Comparison of ENCODE assay signal across 9 cellular contexts in the genomic region with DNA sequence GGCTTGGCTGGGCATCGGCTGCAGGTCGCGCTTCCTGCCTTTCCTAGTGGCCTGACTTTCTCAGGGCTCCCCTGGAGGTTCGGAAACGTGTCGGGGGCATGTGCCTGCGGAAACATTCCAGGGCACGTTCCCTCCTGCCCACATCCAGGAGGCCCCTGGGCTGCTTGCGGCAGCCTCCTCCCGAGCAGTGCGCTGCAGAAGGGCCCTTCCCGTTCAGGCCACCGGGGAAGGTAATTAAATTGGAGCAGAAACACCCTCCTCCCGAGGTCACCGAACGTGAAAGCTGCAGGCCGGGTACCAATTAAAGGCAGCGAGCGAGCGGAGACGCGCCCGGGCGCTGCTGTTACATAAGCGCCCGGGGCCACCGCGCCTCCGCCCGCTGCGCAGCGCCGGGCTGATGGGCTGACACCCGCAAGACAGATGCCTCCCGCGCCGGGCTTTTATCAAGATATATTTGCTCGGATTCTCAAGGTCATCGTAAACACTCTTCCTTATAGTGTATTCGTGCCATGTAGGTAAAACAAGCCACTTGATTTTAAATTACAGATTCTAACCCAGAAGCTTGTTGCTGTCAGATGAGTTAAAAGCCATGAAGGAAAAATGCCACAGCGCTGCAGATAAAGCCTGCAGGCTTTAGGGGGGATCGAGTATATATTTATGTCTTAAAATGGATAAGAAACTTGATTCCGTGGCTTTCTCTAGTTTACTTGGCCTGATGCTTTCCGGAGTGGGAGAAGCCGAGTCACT. TPM values are rescaled to one million over a fixed set of nuclear protein-coding genes. Genes with fewer than 3 reads are reported as not detected.
DNase-seq lines count a peak whose midpoint lies in the region; ATAC-seq, FAIRE-seq and TF ChIP-seq lines count a peak whose summit lies in the region.
"Had no signal": no experiment of that assay in that cellular context is flagged by ENCODE, and none has a peak within 500 bp of the region (broad histone marks: within the 10 kb centered on the region; RNA-seq: fewer than 3 reads in every experiment).

No MANE protein-coding gene starts in this region.

- DNase-seq in NCI-H2196 (lab: John Stamatoyannopoulos, UW; ENCODE audit: unreplicated experiment) = peak; percentile 27
- no peak for DNase-seq in NCI-H2196 treated with DMSO at 0.1 percent for 48 hours (lab: John Stamatoyannopoulos, UW; ENCODE audit: unreplicated experiment)
- no peak for DNase-seq in ascending aorta (ENCODE audit: low spot score in 2 of 2)
- DNase-seq in hippocampal formation (lab: John Stamatoyannopoulos, UW) = peak; percentile 48 to 55
- DNase-seq in renal cortical epithelial cell (ENCODE audit: low read depth) = peak; percentile 49
- no peak for DNase-seq in RCC 7860 (ENCODE audit: low spot score)
- DNase-seq in OCI-M2 (lab: John Stamatoyannopoulos, UW; ENCODE audit: unreplicated experiment) = no peak
- DNase-seq in natural killer cell treated with Interleukin-12 subunit alpha and Interleukin-12 subunit beta and Interleukin-15 and Interleukin-18, amount 100 ng/mL, for 72 hours (ENCODE audit: low spot score) = no peak

- no peaks in the 10 kb centered on the region for H3K4me1 Mint-ChIP-seq in natural killer cell treated with Interleukin-12 subunit alpha and Interleukin-12 subunit beta and Interleukin-15 and Interleukin-18, amount 100 ng/mL, for 72 hours (ENCODE audit: low read depth in 2 of 2)

- H3K4me3 Mint-ChIP-seq in natural killer cell treated with Interleukin-12 subunit alpha and Interleukin-12 subunit beta and Interleukin-15 and Interleukin-18, amount 100 ng/mL, for 72 hours = no peak overlapping the region

- ATAC-seq in natural killer cell treated with Interleukin-12 subunit alpha and Interleukin-12 subunit beta and Interleukin-15 and Interleukin-18, amount 100 ng/mL, for 72 hours = no peak

- H3K36me3 Mint-ChIP-seq in natural killer cell treated with Interleukin-12 subunit alpha and Interleukin-12 subunit beta and Interleukin-15 and Interleukin-18, amount 100 ng/mL, for 72 hours = no peaks in the 10 kb centered on the region

- H3K4me1 ChIP-seq in ascending aorta = peaks cover 0 to 10% of the 10 kb centered on the region in 2 donors
- H3K4me1 ChIP-seq: BLaER1 had no signal

- FAIRE-seq in RCC 7860 (lab: Jason Lieb, UNC) = no peak

- H3K27ac ChIP-seq in ascending aorta = peak overlapping the region; percentile 13 to 47
- H3K27ac ChIP-seq: BLaER1 had no signal

- H3K27me3 Mint-ChIP-seq in natural killer cell treated with Interleukin-12 subunit alpha and Interleukin-12 subunit beta and Interleukin-15 and Interleukin-18, amount 100 ng/mL, for 72 hours = peaks cover 20 to 36% of the 10 kb centered on the region in 2 donors

- intact Hi-C loops in ascending aorta (cut with DNase I) = no loop called here

- no peaks in the 10 kb centered on the region for H3K36me3 ChIP-seq in ascending aorta
- H3K36me3 ChIP-seq: BLaER1 had no signal

- H3K4me3 ChIP-seq in ascending aorta = peak overlapping the region; percentile 66 to 76
- H3K4me3 ChIP-seq: BLaER1 had no signal

- H3K27ac Mint-ChIP-seq in natural killer cell treated with Interleukin-12 subunit alpha and Interleukin-12 subunit beta and Interleukin-15 and Interleukin-18, amount 100 ng/mL, for 72 hours = no peak overlapping the region

- H3K27me3 ChIP-seq in ascending aorta = no peaks in the 10 kb centered on the region
- H3K27me3 ChIP-seq: BLaER1 had no signal

- H3K9me3 Mint-ChIP-seq in natural killer cell treated with Interleukin-12 subunit alpha and Interleukin-12 subunit beta and Interleukin-15 and Interleukin-18, amount 100 ng/mL, for 72 hours = no peaks in the 10 kb centered on the region

- no peaks in the 10 kb centered on the region for H3K9me3 ChIP-seq in ascending aorta
- H3K9me3 ChIP-seq: BLaER1 had no signal

- no peak for TF ChIP-seq CTCF in ascending aorta (IDR thresholded peaks at IDR 0.05)

RNA-seq across cellular contexts. Expression of a gene that starts 31.4 kb away (rescaled TPM):
- total RNA-seq in ascending aorta (56.3 TPM), renal cortical epithelial cell (8.5 and 12.8 TPM in 2 replicates)
- total RNA-seq in natural killer cell treated with Interleukin-12 subunit alpha and Interleukin-12 subunit beta and Interleukin-15 and Interleukin-18, amount 100 ng/mL, for 72 hours = 1 to 10 TPM in 1 of 2 donors, not detected in 1; 1.3 TPM

Comparison
In these comparisons a context has a peak if more than half of its experiments do, and no peak if none do; other contexts are left out.
1. DNase-seq: peak in NCI-H2196 (single experiment), hippocampal formation (2 of 2) and renal cortical epithelial cell (single experiment); none in NCI-H2196 treated with DMSO at 0.1 percent for 48 hours (single experiment), ascending aorta (0 of 2), RCC 7860 (single experiment), OCI-M2 (single experiment) and natural killer cell treated with Interleukin-12 subunit alpha and Interleukin-12 subunit beta and Interleukin-15 and Interleukin-18, amount 100 ng/mL, for 72 hours (single experiment).